1 cellular context compared by ENCODE assay signal in genomic region chr20:50153500-50154377, GRCh38.
TF ChIP-seq lines count a peak whose summit lies in the region.

Gene PEDS1 (minus strand): TSS chr20:50153723. CDS start chr20:50153637, 86 bp downstream.

TF ChIP-seq in HepG2, 621 proteins besides CTCF, POLR2A, EP300 and RAD21 (continued from another document and continues in another):
- TF ChIP-seq, protein P1, sequence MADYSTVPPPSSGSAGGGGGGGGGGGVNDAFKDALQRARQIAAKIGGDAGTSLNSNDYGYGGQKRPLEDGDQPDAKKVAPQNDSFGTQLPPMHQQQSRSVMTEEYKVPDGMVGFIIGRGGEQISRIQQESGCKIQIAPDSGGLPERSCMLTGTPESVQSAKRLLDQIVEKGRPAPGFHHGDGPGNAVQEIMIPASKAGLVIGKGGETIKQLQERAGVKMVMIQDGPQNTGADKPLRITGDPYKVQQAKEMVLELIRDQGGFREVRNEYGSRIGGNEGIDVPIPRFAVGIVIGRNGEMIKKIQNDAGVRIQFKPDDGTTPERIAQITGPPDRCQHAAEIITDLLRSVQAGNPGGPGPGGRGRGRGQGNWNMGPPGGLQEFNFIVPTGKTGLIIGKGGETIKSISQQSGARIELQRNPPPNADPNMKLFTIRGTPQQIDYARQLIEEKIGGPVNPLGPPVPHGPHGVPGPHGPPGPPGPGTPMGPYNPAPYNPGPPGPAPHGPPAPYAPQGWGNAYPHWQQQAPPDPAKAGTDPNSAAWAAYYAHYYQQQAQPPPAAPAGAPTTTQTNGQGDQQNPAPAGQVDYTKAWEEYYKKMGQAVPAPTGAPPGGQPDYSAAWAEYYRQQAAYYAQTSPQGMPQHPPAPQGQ (CRISPR knock-in tag; IDR thresholded peaks at IDR 0.05; ENCODE audit: borderline replicate concordance): no peak
- TF ChIP-seq ZSCAN9 (CRISPR knock-in tag; IDR thresholded peaks at IDR 0.05; ENCODE audit: borderline replicate concordance): peak; percentile 95; the same call in 1 of the 2 replicates
- peak; percentile 84; the same call in 1 of the 2 replicates for TF ChIP-seq MYNN (CRISPR knock-in tag; IDR thresholded peaks at IDR 0.05; ENCODE audit: low read depth)
- peak; percentile 91 for TF ChIP-seq ZNF530 (CRISPR knock-in tag; IDR thresholded peaks at IDR 0.05; ENCODE audit: low read depth)
- peak; percentile 75; the same call in 1 of the 2 replicates for TF ChIP-seq NR1H2 (CRISPR knock-in tag; IDR thresholded peaks at IDR 0.05; ENCODE audit: borderline replicate concordance, low read depth)
- no peak for TF ChIP-seq SNRNP70 (IDR thresholded peaks at IDR 0.05; ENCODE audit: low read depth, low read length)
- TF ChIP-seq, protein P2, sequence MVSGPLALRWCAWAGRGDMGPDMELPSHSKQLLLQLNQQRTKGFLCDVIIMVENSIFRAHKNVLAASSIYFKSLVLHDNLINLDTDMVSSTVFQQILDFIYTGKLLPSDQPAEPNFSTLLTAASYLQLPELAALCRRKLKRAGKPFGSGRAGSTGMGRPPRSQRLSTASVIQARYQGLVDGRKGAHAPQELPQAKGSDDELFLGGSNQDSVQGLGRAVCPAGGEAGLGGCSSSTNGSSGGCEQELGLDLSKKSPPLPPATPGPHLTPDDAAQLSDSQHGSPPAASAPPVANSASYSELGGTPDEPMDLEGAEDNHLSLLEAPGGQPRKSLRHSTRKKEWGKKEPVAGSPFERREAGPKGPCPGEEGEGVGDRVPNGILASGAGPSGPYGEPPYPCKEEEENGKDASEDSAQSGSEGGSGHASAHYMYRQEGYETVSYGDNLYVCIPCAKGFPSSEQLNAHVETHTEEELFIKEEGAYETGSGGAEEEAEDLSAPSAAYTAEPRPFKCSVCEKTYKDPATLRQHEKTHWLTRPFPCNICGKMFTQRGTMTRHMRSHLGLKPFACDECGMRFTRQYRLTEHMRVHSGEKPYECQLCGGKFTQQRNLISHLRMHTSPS (CRISPR knock-in tag; IDR thresholded peaks at IDR 0.05; ENCODE audit: low read depth): peak; percentile 66
- peak; percentile 86; the same call in 1 of the 2 replicates for TF ChIP-seq KAT7 (CRISPR knock-in tag; IDR thresholded peaks at IDR 0.05; ENCODE audit: borderline replicate concordance)
- peak; percentile 60; the same call in 1 of the 2 replicates for TF ChIP-seq ZNF44 (CRISPR knock-in tag; IDR thresholded peaks at IDR 0.05)
- peak; percentile 36 for TF ChIP-seq ZBTB20 (CRISPR knock-in tag; IDR thresholded peaks at IDR 0.05; ENCODE audit: borderline replicate concordance, low read depth)
- no peak for TF ChIP-seq SYNCRIP (IDR thresholded peaks at IDR 0.05; ENCODE audit: insufficient read depth, low read depth, low read length)
- peak; percentile 88; the same call in 1 of the 2 replicates for TF ChIP-seq SATB2 (CRISPR knock-in tag; IDR thresholded peaks at IDR 0.05)
- TF ChIP-seq ARNT (IDR thresholded peaks at IDR 0.05): no peak
- no peak for TF ChIP-seq U2AF2 (IDR thresholded peaks at IDR 0.05; ENCODE audit: low read depth, low read length)
- TF ChIP-seq NFE2L2 (IDR thresholded peaks at IDR 0.05; ENCODE audit: low read length): no peak; the same call in 1 of the 2 replicates
- no peak; the same call in 1 of the 2 replicates for TF ChIP-seq SKIL (CRISPR knock-in tag; IDR thresholded peaks at IDR 0.05; ENCODE audit: borderline replicate concordance)
- no peak for TF ChIP-seq ZNF24 (IDR thresholded peaks at IDR 0.05)
- TF ChIP-seq HOXA7 (CRISPR knock-in tag; IDR thresholded peaks at IDR 0.05): no peak
- TF ChIP-seq JDP2 (CRISPR knock-in tag; IDR thresholded peaks at IDR 0.05; ENCODE audit: borderline replicate concordance): no peak; the same call in 1 of the 2 replicates
- TF ChIP-seq CREBL2 (CRISPR knock-in tag; IDR thresholded peaks at IDR 0.05; ENCODE audit: borderline replicate concordance): peak; percentile 51; the same call in 1 of the 2 replicates
- TF ChIP-seq RORA (CRISPR knock-in tag; IDR thresholded peaks at IDR 0.05): 0 out of 2 replicates have a peak, but pooled peaks have one; percentile 11
- peak; percentile 87; the same call in 1 of the 2 replicates for TF ChIP-seq ZNF275 (CRISPR knock-in tag; IDR thresholded peaks at IDR 0.05; ENCODE audit: borderline replicate concordance)
- TF ChIP-seq MAF1 (CRISPR knock-in tag; IDR thresholded peaks at IDR 0.05; ENCODE audit: borderline replicate concordance): no peak
- TF ChIP-seq HINFP (CRISPR knock-in tag; IDR thresholded peaks at IDR 0.05; ENCODE audit: low read depth): peak; percentile 80
- no peak for TF ChIP-seq CENPX (CRISPR knock-in tag; IDR thresholded peaks at IDR 0.05)
- TF ChIP-seq MAFG (CRISPR knock-in tag; IDR thresholded peaks at IDR 0.05): peak; percentile 80; the same call in 1 of the 2 replicates
- TF ChIP-seq NPAS2 (CRISPR knock-in tag; IDR thresholded peaks at IDR 0.05; ENCODE audit: borderline replicate concordance): 0 out of 2 replicates have a peak, but pooled peaks have one; percentile 48
- TF ChIP-seq IRF1 (CRISPR knock-in tag; IDR thresholded peaks at IDR 0.05; ENCODE audit: low read depth): 0 out of 2 replicates have a peak, but pooled peaks have one; percentile 77
- TF ChIP-seq BRD4 (CRISPR knock-in tag; IDR thresholded peaks at IDR 0.05): peak; percentile 66
- no peak for TF ChIP-seq SOX6 (IDR thresholded peaks at IDR 0.05)
- peak; percentile 64 for TF ChIP-seq SOX6 (CRISPR knock-in tag; IDR thresholded peaks at IDR 0.05)
- TF ChIP-seq HDAC6 (IDR thresholded peaks at IDR 0.05; ENCODE audit: low read depth, low read length): no peak
- no peak for TF ChIP-seq GPBP1L1 (CRISPR knock-in tag; IDR thresholded peaks at IDR 0.05)
- TF ChIP-seq KDM5B (CRISPR knock-in tag; IDR thresholded peaks at IDR 0.05; ENCODE audit: borderline replicate concordance): peak; percentile 98
- no peak for TF ChIP-seq RBM22 (optimal IDR thresholded peaks at IDR 0.05; ENCODE audit: low read length)
- TF ChIP-seq, protein P3, sequence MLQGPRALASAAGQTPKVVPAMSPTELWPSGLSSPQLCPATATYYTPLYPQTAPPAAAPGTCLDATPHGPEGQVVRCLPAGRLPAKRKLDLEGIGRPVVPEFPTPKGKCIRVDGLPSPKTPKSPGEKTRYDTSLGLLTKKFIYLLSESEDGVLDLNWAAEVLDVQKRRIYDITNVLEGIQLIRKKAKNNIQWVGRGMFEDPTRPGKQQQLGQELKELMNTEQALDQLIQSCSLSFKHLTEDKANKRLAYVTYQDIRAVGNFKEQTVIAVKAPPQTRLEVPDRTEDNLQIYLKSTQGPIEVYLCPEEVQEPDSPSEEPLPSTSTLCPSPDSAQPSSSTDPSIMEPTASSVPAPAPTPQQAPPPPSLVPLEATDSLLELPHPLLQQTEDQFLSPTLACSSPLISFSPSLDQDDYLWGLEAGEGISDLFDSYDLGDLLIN (CRISPR knock-in tag; IDR thresholded peaks at IDR 0.05; ENCODE audit: borderline replicate concordance): 0 out of 2 replicates have a peak, but pooled peaks have one; percentile 58
- no peak for TF ChIP-seq EZH2 (conservative IDR thresholded peaks at IDR 0.05; ENCODE audit: low read depth, low read length)
- TF ChIP-seq ZMAT5 (CRISPR knock-in tag; IDR thresholded peaks at IDR 0.05; ENCODE audit: borderline replicate concordance, low read depth): no peak
- peak; percentile 83 for TF ChIP-seq ZNF350 (CRISPR knock-in tag; IDR thresholded peaks at IDR 0.05; ENCODE audit: borderline replicate concordance, low read depth)
- TF ChIP-seq, protein P4, sequence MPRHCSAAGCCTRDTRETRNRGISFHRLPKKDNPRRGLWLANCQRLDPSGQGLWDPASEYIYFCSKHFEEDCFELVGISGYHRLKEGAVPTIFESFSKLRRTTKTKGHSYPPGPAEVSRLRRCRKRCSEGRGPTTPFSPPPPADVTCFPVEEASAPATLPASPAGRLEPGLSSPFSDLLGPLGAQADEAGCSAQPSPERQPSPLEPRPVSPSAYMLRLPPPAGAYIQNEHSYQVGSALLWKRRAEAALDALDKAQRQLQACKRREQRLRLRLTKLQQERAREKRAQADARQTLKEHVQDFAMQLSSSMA (CRISPR knock-in tag; IDR thresholded peaks at IDR 0.05): peak; percentile 91
- TF ChIP-seq NFYB (CRISPR knock-in tag; IDR thresholded peaks at IDR 0.05): peak; percentile 83
- TF ChIP-seq ZNF83 (CRISPR knock-in tag; IDR thresholded peaks at IDR 0.05; ENCODE audit: borderline replicate concordance): no peak
